Comparison of ENCODE assay signal across 1 cellular context in genomic region chr22:18078329-18079041, GRCh38.
TF ChIP-seq lines count a peak whose summit lies in the region.

No MANE protein-coding gene starts in this region.

TF ChIP-seq in WTC11, 78 proteins besides CTCF, POLR2A, EP300 and RAD21 (continued from another document):
- no peak for TF ChIP-seq AFF4 (CRISPR knock-in tag; IDR thresholded peaks at IDR 0.05; ENCODE audit: borderline replicate concordance)
- no peak for TF ChIP-seq NR1H2 (CRISPR knock-in tag; IDR thresholded peaks at IDR 0.05)
- no peak for TF ChIP-seq FOXJ3 (CRISPR knock-in tag; IDR thresholded peaks at IDR 0.05; ENCODE audit: borderline replicate concordance)
- TF ChIP-seq SP1 (CRISPR knock-in tag; conservative IDR thresholded peaks at IDR 0.05) = no peak
- TF ChIP-seq CDX4 (CRISPR knock-in tag; IDR thresholded peaks at IDR 0.05; ENCODE audit: borderline replicate concordance) = no peak
- TF ChIP-seq, protein P1, sequence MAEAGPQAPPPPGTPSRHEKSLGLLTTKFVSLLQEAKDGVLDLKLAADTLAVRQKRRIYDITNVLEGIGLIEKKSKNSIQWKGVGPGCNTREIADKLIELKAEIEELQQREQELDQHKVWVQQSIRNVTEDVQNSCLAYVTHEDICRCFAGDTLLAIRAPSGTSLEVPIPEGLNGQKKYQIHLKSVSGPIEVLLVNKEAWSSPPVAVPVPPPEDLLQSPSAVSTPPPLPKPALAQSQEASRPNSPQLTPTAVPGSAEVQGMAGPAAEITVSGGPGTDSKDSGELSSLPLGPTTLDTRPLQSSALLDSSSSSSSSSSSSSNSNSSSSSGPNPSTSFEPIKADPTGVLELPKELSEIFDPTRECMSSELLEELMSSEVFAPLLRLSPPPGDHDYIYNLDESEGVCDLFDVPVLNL (CRISPR knock-in tag; IDR thresholded peaks at IDR 0.05; ENCODE audit: borderline replicate concordance, low read depth) = no peak
- no peak for TF ChIP-seq ZNF512 (CRISPR knock-in tag; IDR thresholded peaks at IDR 0.05; ENCODE audit: borderline replicate concordance)
- TF ChIP-seq, protein P2, sequence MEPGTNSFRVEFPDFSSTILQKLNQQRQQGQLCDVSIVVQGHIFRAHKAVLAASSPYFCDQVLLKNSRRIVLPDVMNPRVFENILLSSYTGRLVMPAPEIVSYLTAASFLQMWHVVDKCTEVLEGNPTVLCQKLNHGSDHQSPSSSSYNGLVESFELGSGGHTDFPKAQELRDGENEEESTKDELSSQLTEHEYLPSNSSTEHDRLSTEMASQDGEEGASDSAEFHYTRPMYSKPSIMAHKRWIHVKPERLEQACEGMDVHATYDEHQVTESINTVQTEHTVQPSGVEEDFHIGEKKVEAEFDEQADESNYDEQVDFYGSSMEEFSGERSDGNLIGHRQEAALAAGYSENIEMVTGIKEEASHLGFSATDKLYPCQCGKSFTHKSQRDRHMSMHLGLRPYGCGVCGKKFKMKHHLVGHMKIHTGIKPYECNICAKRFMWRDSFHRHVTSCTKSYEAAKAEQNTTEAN (CRISPR knock-in tag; IDR thresholded peaks at IDR 0.05) = no peak
- no peak for TF ChIP-seq ELF4 (CRISPR knock-in tag; IDR thresholded peaks at IDR 0.05; ENCODE audit: low read depth)
- no peak for TF ChIP-seq ZNF416 (CRISPR knock-in tag; IDR thresholded peaks at IDR 0.05)
- no peak for TF ChIP-seq CREB1 (CRISPR knock-in tag; IDR thresholded peaks at IDR 0.05)
- no peak for TF ChIP-seq ZNF671 (CRISPR knock-in tag; IDR thresholded peaks at IDR 0.05)
TF ChIP-seq in WTC11: peak in this region for 0.
